ENCODE assay signal across 8 cellular contexts in genomic region chr15:30990036-30990435, GRCh38. TPM values are rescaled to one million over a fixed set of nuclear protein-coding genes. Genes with fewer than 3 reads are reported as not detected.
A peak's percentile ranks its signal among the peaks of the same experiment; 100 is the strongest.
DNase-seq lines count a peak whose midpoint lies in the region; ATAC-seq and TF ChIP-seq lines count a peak whose summit lies in the region.

No MANE protein-coding gene starts in this region.

- H3K27ac ChIP-seq in right atrium auricular region = peak overlapping the region; percentile 91 to 95
- H3K27ac ChIP-seq in left lung = peak overlapping the region; percentile 98 to 99

- intact Hi-C loops in left ventricle myocardium superior (cut with micrococcal nuclease) = no loop called here
- intact Hi-C loops in left lung (cut with DNase I) = no loop called here

- H3K9me3 Mint-ChIP-seq in activated naive CD8-positive, alpha-beta T cell (ENCODE audit: low read depth) = no peaks in the 10 kb centered on the region
- H3K9me3 Mint-ChIP-seq in type B pancreatic cell = no peaks in the 10 kb centered on the region

- H3K4me1 Mint-ChIP-seq in activated naive CD8-positive, alpha-beta T cell (ENCODE audit: low read depth) = peaks cover 46% of the 10 kb centered on the region
- H3K4me1 Mint-ChIP-seq in type B pancreatic cell (ENCODE audit: unreplicated experiment) = peaks cover 28% of the 10 kb centered on the region

- peak overlapping the region; percentile 96 to 98 for H3K4me3 ChIP-seq in right atrium auricular region
- H3K4me3 ChIP-seq in left lung = peak overlapping the region; percentile 79 to 86

- peaks cover 6% of the 10 kb centered on the region for H3K36me3 Mint-ChIP-seq in activated naive CD8-positive, alpha-beta T cell
- peaks cover 20% of the 10 kb centered on the region for H3K36me3 Mint-ChIP-seq in type B pancreatic cell

- H3K36me3 ChIP-seq in right atrium auricular region = peaks cover 12% of the 10 kb centered on the region
- peaks cover 0 to 21% of the 10 kb centered on the region in 2 donors for H3K36me3 ChIP-seq in left lung

- DNase-seq in right atrium auricular region (ENCODE audit: low spot score) = no peak
- no peak for DNase-seq in left ventricle myocardium superior
- DNase-seq in left lung = no peak
- no peak for DNase-seq in type B pancreatic cell (ENCODE audit: extremely low spot score, unreplicated experiment)
- DNase-seq in DMS79 treated with DMSO at 0.1 percent for 48 hours (lab: John Stamatoyannopoulos, UW) = no peak
- DNase-seq in omental fat pad (ENCODE audit: low spot score) = no peak

- TF ChIP-seq CTCF in right atrium auricular region (IDR thresholded peaks at IDR 0.05) (no peak), left lung (IDR thresholded peaks at IDR 0.05) (no peak), type B pancreatic cell (conservative IDR thresholded peaks at IDR 0.05) (peak; percentile 46), omental fat pad (IDR thresholded peaks at IDR 0.05) (no peak)

- ATAC-seq in left ventricle myocardium superior (no peak), left lung (no peak), omental fat pad (ENCODE audit: low FRiP score) (no peak), GM21447 (IDR thresholded peaks at IDR 0.05; ENCODE audit: unreplicated experiment) (no peak)

- H3K27me3 Mint-ChIP-seq in activated naive CD8-positive, alpha-beta T cell = no peaks in the 10 kb centered on the region
- no peaks in the 10 kb centered on the region for H3K27me3 Mint-ChIP-seq in type B pancreatic cell

- H3K27me3 ChIP-seq in right atrium auricular region = no peaks in the 10 kb centered on the region
- no peaks in the 10 kb centered on the region for H3K27me3 ChIP-seq in left lung

- H3K9me3 ChIP-seq in right atrium auricular region = no peaks in the 10 kb centered on the region
- H3K9me3 ChIP-seq in left lung = no peaks in the 10 kb centered on the region

- H3K27ac Mint-ChIP-seq in activated naive CD8-positive, alpha-beta T cell = peak overlapping the region; percentile 75
- H3K27ac Mint-ChIP-seq in type B pancreatic cell = peak overlapping the region; percentile 96

- peak overlapping the region; percentile 95 for H3K4me3 Mint-ChIP-seq in activated naive CD8-positive, alpha-beta T cell
- H3K4me3 Mint-ChIP-seq in type B pancreatic cell = peak overlapping the region; percentile 97

- H3K4me1 ChIP-seq in right atrium auricular region = peaks cover 0 to 45% of the 10 kb centered on the region in 2 donors
- peaks cover 19 to 47% of the 10 kb centered on the region in 2 donors for H3K4me1 ChIP-seq in left lung

RNA-seq across cellular contexts. Expression of gene MTMR10, which starts 1.4 kb away (rescaled TPM):
- total RNA-seq in right atrium auricular region = 10 to 100 TPM; 23.3 to 25.0 TPM
- 34.8 TPM for total RNA-seq in left ventricle myocardium superior
- total RNA-seq in left lung = 10 to 100 TPM; 33.1 to 34.3 TPM
- 14.7 and 16.7 TPM in 2 replicates for total RNA-seq in type B pancreatic cell (ENCODE audit: low replicate concordance)
- 10 to 100 TPM; 40.6 to 70.0 (median 46.6) TPM for total RNA-seq in omental fat pad
